In the genomic region with DNA sequence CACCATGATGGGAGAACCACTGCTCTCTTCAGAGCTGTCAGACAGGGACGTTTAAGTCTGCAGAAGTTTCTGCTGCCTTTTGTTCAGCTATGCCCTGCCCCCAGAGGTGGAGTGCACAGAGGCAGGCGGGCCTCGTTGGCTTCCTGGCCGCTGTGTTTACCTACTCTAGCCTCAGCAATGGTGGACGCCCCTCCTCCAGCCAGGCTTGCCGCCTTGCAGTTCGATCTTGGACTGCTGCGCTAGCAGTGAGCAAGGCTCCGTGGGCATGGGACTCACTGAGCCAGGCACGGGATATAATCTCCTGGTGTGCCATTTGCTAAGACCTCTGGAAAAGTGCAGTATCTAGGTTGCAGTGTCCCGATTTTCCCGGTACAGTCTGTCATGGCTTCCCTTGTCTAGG, we compare ENCODE assay signal across 5 cellular contexts. TPM values are rescaled to one million over a fixed set of nuclear protein-coding genes. Genes with fewer than 3 reads are reported as not detected.
"Had no signal": no experiment of that assay in that cellular context is flagged by ENCODE, and none has a peak within 500 bp of the region (broad histone marks: within the 10 kb centered on the region; RNA-seq: fewer than 3 reads in every experiment).

No MANE protein-coding gene starts in this region.

RNA-seq across cellular contexts. Expression of gene OR3A2, which starts 43.3 kb away (rescaled TPM):
- total RNA-seq: HepG2, HT-29, HT1080, IMR-90, K562 had no signal

RNA-seq across cellular contexts. Expression of gene OR3A1, which starts 44.6 kb away (rescaled TPM):
- total RNA-seq: HepG2, HT-29, HT1080, IMR-90, K562 had no signal

RNA-seq across cellular contexts. Expression of gene OR1E1, which starts 55.4 kb away (rescaled TPM):
- total RNA-seq: HepG2, HT-29, HT1080, IMR-90, K562 had no signal
